ENCODE assay signal across 8 cellular contexts in genomic region chr9:27528886-27529315, GRCh38. TPM values are rescaled to one million over a fixed set of nuclear protein-coding genes. Genes with fewer than 3 reads are reported as not detected.
DNase-seq lines count a peak whose midpoint lies in the region; ATAC-seq and TF ChIP-seq lines count a peak whose summit lies in the region.

No MANE protein-coding gene starts in this region.

- peaks cover 13% of the 10 kb centered on the region for H3K4me1 Mint-ChIP-seq in activated CD4-positive, alpha-beta T cell treated with anti-CD3 and anti-CD28 coated beads, Interleukin-2, amount 10 ng/mL, durations not matched to agents 24 days and 14 days

- H3K27ac Mint-ChIP-seq in activated CD4-positive, alpha-beta T cell treated with anti-CD3 and anti-CD28 coated beads, Interleukin-2, amount 10 ng/mL, durations not matched to agents 24 days and 14 days, result peak overlapping the region; percentile 72

- H3K4me1 ChIP-seq in duodenal mucosa (ENCODE audit: control insufficient read depth in 1 of 2, insufficient read depth in 2 of 2, low read length in 2 of 2), result peaks cover 13 to 37% of the 10 kb centered on the region in 2 donors
- H3K4me1 ChIP-seq in lung (ENCODE audit: control insufficient read depth in 2 of 2, insufficient read depth in 2 of 2, low read length in 2 of 2), result peaks cover 0 to 4% of the 10 kb centered on the region in 2 donors

- peak overlapping the region; percentile 70 for H3K27ac ChIP-seq in duodenal mucosa (ENCODE audit: low read depth, low read length)
- peak overlapping the region in 1 of 2 donors; percentile 91 for H3K27ac ChIP-seq in lung (ENCODE audit: low read depth in 1 of 2, low read length in 1 of 2)

- peak overlapping the region; percentile 73 to 87 for H3K9ac ChIP-seq in duodenal mucosa (ENCODE audit: low read depth in 1 of 2, low read length in 2 of 2)

- WGBS in lung, 2 donors, result 0% methylated on average over 25 of the region's 25 CpGs

- H3K27me3 ChIP-seq in duodenal mucosa (ENCODE audit: control insufficient read depth in 1 of 2, insufficient read depth in 2 of 2, low read length in 2 of 2) (no peaks in the 10 kb centered on the region), lung (ENCODE audit: control insufficient read depth, insufficient read depth) (no peaks in the 10 kb centered on the region)

- H3K36me3 ChIP-seq in duodenal mucosa (ENCODE audit: control insufficient read depth in 1 of 2, insufficient read depth in 2 of 2, low read length in 2 of 2) (no peaks in the 10 kb centered on the region), lung (ENCODE audit: control insufficient read depth in 2 of 2, insufficient read depth in 2 of 2, low read length in 2 of 2) (peaks cover 0 to 2% of the 10 kb centered on the region in 2 donors)

- H3K36me3 Mint-ChIP-seq in activated CD4-positive, alpha-beta T cell treated with anti-CD3 and anti-CD28 coated beads, Interleukin-2, amount 10 ng/mL, durations not matched to agents 24 days and 14 days (ENCODE audit: low read depth), result peaks cover 3% of the 10 kb centered on the region

- no peaks in the 10 kb centered on the region for H3K9me3 ChIP-seq in duodenal mucosa (ENCODE audit: control insufficient read depth in 1 of 2, low read length in 2 of 2)
- no peaks in the 10 kb centered on the region for H3K9me3 ChIP-seq in lung (ENCODE audit: control insufficient read depth in 2 of 2, insufficient read depth in 1 of 2, low read length in 1 of 2)

- peak overlapping the region; percentile 90 for H3K4me3 Mint-ChIP-seq in activated CD4-positive, alpha-beta T cell treated with anti-CD3 and anti-CD28 coated beads, Interleukin-2, amount 10 ng/mL, durations not matched to agents 24 days and 14 days

- intact Hi-C loops in activated CD4-positive, alpha-beta T cell treated with anti-CD3 and anti-CD28 coated beads, Interleukin-2, amount 10 ng/mL, durations not matched to agents 24 days and 14 days (cut with micrococcal nuclease), result loop anchor here (1.0 to 5.0 kb wide), 5 partner anchors 30 to 196 kb away; partner anchors contain the start of gene C9orf72

- CTCF ChIA-PET in AG04449 (lab: Yijun Ruan, JAX), result interaction anchor here (0.8 to 6.5 kb wide), 10 partner anchors 9 to 196 kb away, joined by 3 to 89 read pairs (median 8); no protein-coding TSS in a partner anchor

- H3K4me3 ChIP-seq in AG04449 (ENCODE audit: low read depth, low read length) (peak overlapping the region; percentile 56), duodenal mucosa (ENCODE audit: low read depth in 1 of 2, low read length in 2 of 2) (peak overlapping the region; percentile 87 to 92), lung (peak overlapping the region; percentile 71)

- POLR2A ChIA-PET in AG04449 (lab: Yijun Ruan, JAX), result no interaction called here

- DNase-seq in AG04449 (ENCODE audit: low read depth, low spot score) (no peak), lung (ENCODE audit: low spot score) (no peak), NCI-H128 (lab: John Stamatoyannopoulos, UW; ENCODE audit: unreplicated experiment) (no peak)
- DNase-seq in activated CD4-positive, alpha-beta T cell treated with anti-CD3 and anti-CD28 coated beads, Interleukin-2, amount 10 ng/mL, durations not matched to agents 24 days and 14 days, result peak; percentile 83
- peak; percentile 9 to 26 for DNase-seq in stimulated activated CD8-positive, alpha-beta memory T cell treated with anti-CD3 and anti-CD28 coated beads, Interleukin-15, amount 100 ng/mL, for 4 hours (ENCODE audit: low read depth in 2 of 2)

- no peaks in the 10 kb centered on the region for H3K9me3 Mint-ChIP-seq in activated CD4-positive, alpha-beta T cell treated with anti-CD3 and anti-CD28 coated beads, Interleukin-2, amount 10 ng/mL, durations not matched to agents 24 days and 14 days

- H3K27me3 Mint-ChIP-seq in activated CD4-positive, alpha-beta T cell treated with anti-CD3 and anti-CD28 coated beads, Interleukin-2, amount 10 ng/mL, durations not matched to agents 24 days and 14 days, result peaks cover 44% of the 10 kb centered on the region

- no peak for TF ChIP-seq CTCF in AG04449 (IDR thresholded peaks at IDR 0.05; ENCODE audit: insufficient read depth, low read length, missing control alignments)
- no peak for TF ChIP-seq CTCF in lung (IDR thresholded peaks at IDR 0.05; ENCODE audit: control extremely low read depth, extremely low read depth)

- ATAC-seq in GM19328 (IDR thresholded peaks at IDR 0.05; ENCODE audit: unreplicated experiment) (peak; percentile 36), HG03442 (IDR thresholded peaks at IDR 0.05; ENCODE audit: unreplicated experiment) (peak; percentile 32), lung (ENCODE audit: insufficient read depth, low FRiP score) (peak; percentile 15)

RNA-seq across cellular contexts. Expression of gene MOB3B, which starts 0.7 kb away (rescaled TPM):
- 0.82 and 1.1 TPM in 2 replicates for total RNA-seq in activated CD4-positive, alpha-beta T cell treated with anti-CD3 and anti-CD28 coated beads, Interleukin-2, amount 10 ng/mL, durations not matched to agents 24 days and 14 days
- total RNA-seq in lung, result 10 to 100 TPM in 1 of 2 donors, 1 to 10 TPM in 1; 8.7 to 12.9 TPM
- polyA plus RNA-seq in lung, result 1 to 10 TPM; 1.6 to 4.2 TPM

RNA-seq across cellular contexts. Expression of gene IFNK, which starts 4.8 kb away (rescaled TPM):
- total RNA-seq in activated CD4-positive, alpha-beta T cell treated with anti-CD3 and anti-CD28 coated beads, Interleukin-2, amount 10 ng/mL, durations not matched to agents 24 days and 14 days, result not detected in 2 replicates
- total RNA-seq in lung, result not detected
- polyA plus RNA-seq in lung, result not detected

RNA-seq across cellular contexts. Expression of gene C9orf72, which starts 44.4 kb away (rescaled TPM):
- 6.5 and 7.5 TPM in 2 replicates for total RNA-seq in activated CD4-positive, alpha-beta T cell treated with anti-CD3 and anti-CD28 coated beads, Interleukin-2, amount 10 ng/mL, durations not matched to agents 24 days and 14 days
- 10 to 100 TPM; 23.4 to 59.6 TPM for total RNA-seq in lung
- 10 to 100 TPM; 14.4 to 23.6 TPM for polyA plus RNA-seq in lung

Comparison
In these comparisons a context has a peak if more than half of its experiments do, and no peak if none do; other contexts are left out.
1. DNase-seq: peak in activated CD4-positive, alpha-beta T cell treated with anti-CD3 and anti-CD28 coated beads, Interleukin-2, amount 10 ng/mL, durations not matched to agents 24 days and 14 days (single experiment) and stimulated activated CD8-positive, alpha-beta memory T cell treated with anti-CD3 and anti-CD28 coated beads, Interleukin-15, amount 100 ng/mL, for 4 hours (2 of 2); none in AG04449 (single experiment), lung (single experiment) and NCI-H128 (single experiment).
2. Peak in every context shown above with its lines, with median percentiles within 50 percentile points of each other: H3K4me3 ChIP-seq and ATAC-seq.